8 cellular contexts compared by ENCODE assay signal in the genomic region with DNA sequence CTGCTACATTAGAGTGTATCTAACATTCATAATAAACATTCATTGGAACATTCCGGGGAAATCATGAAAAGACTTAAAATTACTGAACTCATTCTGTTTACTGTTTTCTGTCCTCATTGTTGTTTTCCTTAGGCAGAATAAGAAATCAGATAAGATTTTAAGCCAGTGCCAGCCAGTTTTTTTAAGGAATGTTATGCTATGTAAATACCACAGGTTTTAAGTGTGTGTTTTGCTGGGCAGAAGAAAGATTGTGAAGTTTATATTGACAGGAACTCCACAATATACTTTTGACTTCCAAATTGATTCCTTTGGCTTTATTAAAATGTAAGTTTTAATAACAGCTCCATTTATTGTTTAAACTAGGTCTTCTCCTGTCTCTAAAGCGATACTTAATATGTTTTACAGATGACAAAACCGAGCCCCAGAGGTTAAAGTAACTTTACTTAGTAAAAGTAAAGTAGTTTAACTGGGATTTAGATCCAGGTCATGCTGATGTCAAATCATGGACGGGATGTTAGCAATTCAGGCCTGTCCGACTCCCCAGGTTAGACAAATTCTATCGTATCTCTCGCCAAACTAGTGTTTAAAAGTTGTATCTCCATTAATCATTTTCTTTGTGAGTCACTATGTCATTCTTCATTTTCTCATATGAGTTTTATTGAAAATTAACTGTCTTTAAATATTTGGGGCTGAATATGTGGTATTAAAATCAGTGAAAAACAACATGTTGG. TPM values are rescaled to one million over a fixed set of nuclear protein-coding genes. Genes with fewer than 3 reads are reported as not detected.
A peak's percentile ranks its signal among the peaks of the same experiment; 100 is the strongest.
DNase-seq lines count a peak whose midpoint lies in the region; ATAC-seq and TF ChIP-seq lines count a peak whose summit lies in the region.

No MANE protein-coding gene starts in this region.

- H3K36me3 ChIP-seq in CD8-positive, alpha-beta T cell (ENCODE audit: insufficient read depth, low read length), result no peaks in the 10 kb centered on the region
- H3K36me3 ChIP-seq in OCI-LY3 (replicated peaks; ENCODE audit: low read depth, low read length) (peaks cover 2% of the 10 kb centered on the region), neural cell (ENCODE audit: insufficient read depth, low read length) (no peaks in the 10 kb centered on the region)
- H3K36me3 ChIP-seq in effector memory CD4-positive, alpha-beta T cell (ENCODE audit: control insufficient read depth, insufficient read depth, low read length), result no peaks in the 10 kb centered on the region

- H2AFZ ChIP-seq in OCI-LY3 (ENCODE audit: low read depth, low read length), result no peak overlapping the region
- no peak overlapping the region for H2AFZ ChIP-seq in neural cell (ENCODE audit: low read depth, low read length)

- H3K4me3 Mint-ChIP-seq in CD8-positive, alpha-beta T cell, result peak overlapping the region; percentile 99

- no peaks in the 10 kb centered on the region for H3K9me2 ChIP-seq in neural cell (ENCODE audit: insufficient read depth, low read length)

- H3K4me2 ChIP-seq in OCI-LY3 (ENCODE audit: low read length) (peak overlapping the region; percentile 94), neural cell (ENCODE audit: low read length) (peak overlapping the region; percentile 53)

- TF ChIP-seq CTCF in CD8-positive, alpha-beta T cell (IDR thresholded peaks at IDR 0.05), result no peak
- TF ChIP-seq CTCF in OCI-LY3 (IDR thresholded peaks at IDR 0.05; ENCODE audit: low read depth, low read length) (no peak), neural cell (IDR thresholded peaks at IDR 0.05; ENCODE audit: poor library complexity, severe bottlenecking) (no peak)

- H3K27ac Mint-ChIP-seq in CD8-positive, alpha-beta T cell, result no peak overlapping the region

- peaks cover 68% of the 10 kb centered on the region for H3K79me2 ChIP-seq in OCI-LY3 (ENCODE audit: low read length)
- peaks cover 47% of the 10 kb centered on the region for H3K79me2 ChIP-seq in neural cell (replicated peaks; ENCODE audit: insufficient read depth, low read length)

- no peaks in the 10 kb centered on the region for H3K27me3 Mint-ChIP-seq in CD8-positive, alpha-beta T cell (ENCODE audit: low read depth)

- intact Hi-C loops in CD8-positive, alpha-beta T cell (cut with DNase I, micrococcal nuclease), result loop anchor here (5.0 to 10.0 kb wide), 5 partner anchors 180 to 815 kb away; a partner anchor contains a TSS

- peaks cover 10% of the 10 kb centered on the region for H3K36me3 Mint-ChIP-seq in CD8-positive, alpha-beta T cell

- CTCF ChIA-PET in CD8-positive, alpha-beta T cell (lab: Charles Lee), result no interaction called here

- POLR2A ChIA-PET in CD8-positive, alpha-beta T cell (lab: Charles Lee), result interaction anchor here (1.1 kb wide), 1 partner anchor 15 kb away, joined by 4 read pairs; no protein-coding TSS in a partner anchor

- peaks cover 23% of the 10 kb centered on the region for H3K4me1 ChIP-seq in CD8-positive, alpha-beta T cell (ENCODE audit: insufficient read depth, low read length)
- H3K4me1 ChIP-seq in OCI-LY3 (ENCODE audit: low read length), result peaks cover 14% of the 10 kb centered on the region
- H3K4me1 ChIP-seq in effector memory CD4-positive, alpha-beta T cell (ENCODE audit: control insufficient read depth, insufficient read depth, low read length, poor library complexity, severe bottlenecking), result peaks cover 7% of the 10 kb centered on the region

- H3K9ac ChIP-seq in OCI-LY3 (ENCODE audit: low read length) (peak overlapping the region; percentile 93), neural cell (ENCODE audit: low read length) (peak overlapping the region; percentile 77)

- TF ChIP-seq RAD21 in neural cell (conservative IDR thresholded peaks at IDR 0.05), result no peak

- no peak for TF ChIP-seq EP300 in neural cell (conservative IDR thresholded peaks at IDR 0.05; ENCODE audit: poor library complexity, severe bottlenecking)

- no peaks in the 10 kb centered on the region for H3K9me3 ChIP-seq in CD8-positive, alpha-beta T cell (ENCODE audit: low read length)
- H3K9me3 ChIP-seq in OCI-LY3 (ENCODE audit: insufficient read depth, low read length), result no peaks in the 10 kb centered on the region
- no peaks in the 10 kb centered on the region for H3K9me3 ChIP-seq in effector memory CD4-positive, alpha-beta T cell (ENCODE audit: control insufficient read depth, low read length)
- H3K9me3 ChIP-seq in neural cell (ENCODE audit: low read length), result no peaks in the 10 kb centered on the region

- H4K20me1 ChIP-seq in OCI-LY3 (ENCODE audit: insufficient read depth, low read length) (peaks cover 13% of the 10 kb centered on the region), neural cell (ENCODE audit: insufficient read depth) (no peaks in the 10 kb centered on the region)

- no peaks in the 10 kb centered on the region for H3K9me3 Mint-ChIP-seq in CD8-positive, alpha-beta T cell

- no peak for ATAC-seq in CD8-positive, alpha-beta T cell
- no peak for ATAC-seq in GM18873 (IDR thresholded peaks at IDR 0.05; ENCODE audit: low FRiP score, unreplicated experiment)

- no peaks in the 10 kb centered on the region for H3K27me3 ChIP-seq in CD8-positive, alpha-beta T cell (ENCODE audit: insufficient read depth, low read length)
- H3K27me3 ChIP-seq in OCI-LY3 (ENCODE audit: low read depth, low read length), result no peaks in the 10 kb centered on the region
- H3K27me3 ChIP-seq in effector memory CD4-positive, alpha-beta T cell (replicated peaks; ENCODE audit: control insufficient read depth, insufficient read depth, low read length, poor library complexity, severe bottlenecking), result no peaks in the 10 kb centered on the region
- H3K27me3 ChIP-seq in neural cell (ENCODE audit: insufficient read depth, low read depth, low read length), result no peaks in the 10 kb centered on the region

- no peak overlapping the region for H3K4me3 ChIP-seq in CD8-positive, alpha-beta T cell (ENCODE audit: low read depth, low read length)
- H3K4me3 ChIP-seq in OCI-LY3 (ENCODE audit: low read length) (peak overlapping the region; percentile 95), neural cell (ENCODE audit: low read length) (peak overlapping the region; percentile 96)
- peak overlapping the region; percentile 76 for H3K4me3 ChIP-seq in effector memory CD4-positive, alpha-beta T cell (ENCODE audit: insufficient read depth, low read depth, low read length, poor library complexity, severe bottlenecking)

- peaks cover 2% of the 10 kb centered on the region for H3F3A ChIP-seq in neural cell (ENCODE audit: insufficient read depth, low read length, poor library complexity, severe bottlenecking)

- H3K4me1 Mint-ChIP-seq in CD8-positive, alpha-beta T cell (ENCODE audit: low read depth), result peaks cover 38% of the 10 kb centered on the region

- DNase-seq in CD8-positive, alpha-beta T cell, result no peak
- DNase-seq in effector memory CD4-positive, alpha-beta T cell, result no peak
- DNase-seq in NCI-H2171 (lab: John Stamatoyannopoulos, UW) (no peak), NCI-H1048 (lab: John Stamatoyannopoulos, UW) (no peak), NCI-H1930 (lab: John Stamatoyannopoulos, UW) (no peak)

- H3K27ac ChIP-seq in CD8-positive, alpha-beta T cell (ENCODE audit: low read depth, low read length), result no peak overlapping the region
- peak overlapping the region; percentile 63 for H3K27ac ChIP-seq in OCI-LY3 (ENCODE audit: low read length)
- H3K27ac ChIP-seq in effector memory CD4-positive, alpha-beta T cell (ENCODE audit: insufficient read depth, low read length, poor library complexity, severe bottlenecking), result no peak overlapping the region
- H3K27ac ChIP-seq in neural cell (ENCODE audit: low read length), result no peak overlapping the region

TF ChIP-seq in neural cell, 6 proteins besides CTCF, POLR2A, EP300 and RAD21:
- no peak for TF ChIP-seq EZH2 (IDR thresholded peaks at IDR 0.05; ENCODE audit: borderline replicate concordance, insufficient read depth, low read length, poor library complexity, severe bottlenecking)
- no peak for TF ChIP-seq TAF1 (IDR thresholded peaks at IDR 0.05; ENCODE audit: low read depth)
- TF ChIP-seq SMC3 (conservative IDR thresholded peaks at IDR 0.05; ENCODE audit: poor library complexity), result no peak
- TF ChIP-seq, protein P1, sequence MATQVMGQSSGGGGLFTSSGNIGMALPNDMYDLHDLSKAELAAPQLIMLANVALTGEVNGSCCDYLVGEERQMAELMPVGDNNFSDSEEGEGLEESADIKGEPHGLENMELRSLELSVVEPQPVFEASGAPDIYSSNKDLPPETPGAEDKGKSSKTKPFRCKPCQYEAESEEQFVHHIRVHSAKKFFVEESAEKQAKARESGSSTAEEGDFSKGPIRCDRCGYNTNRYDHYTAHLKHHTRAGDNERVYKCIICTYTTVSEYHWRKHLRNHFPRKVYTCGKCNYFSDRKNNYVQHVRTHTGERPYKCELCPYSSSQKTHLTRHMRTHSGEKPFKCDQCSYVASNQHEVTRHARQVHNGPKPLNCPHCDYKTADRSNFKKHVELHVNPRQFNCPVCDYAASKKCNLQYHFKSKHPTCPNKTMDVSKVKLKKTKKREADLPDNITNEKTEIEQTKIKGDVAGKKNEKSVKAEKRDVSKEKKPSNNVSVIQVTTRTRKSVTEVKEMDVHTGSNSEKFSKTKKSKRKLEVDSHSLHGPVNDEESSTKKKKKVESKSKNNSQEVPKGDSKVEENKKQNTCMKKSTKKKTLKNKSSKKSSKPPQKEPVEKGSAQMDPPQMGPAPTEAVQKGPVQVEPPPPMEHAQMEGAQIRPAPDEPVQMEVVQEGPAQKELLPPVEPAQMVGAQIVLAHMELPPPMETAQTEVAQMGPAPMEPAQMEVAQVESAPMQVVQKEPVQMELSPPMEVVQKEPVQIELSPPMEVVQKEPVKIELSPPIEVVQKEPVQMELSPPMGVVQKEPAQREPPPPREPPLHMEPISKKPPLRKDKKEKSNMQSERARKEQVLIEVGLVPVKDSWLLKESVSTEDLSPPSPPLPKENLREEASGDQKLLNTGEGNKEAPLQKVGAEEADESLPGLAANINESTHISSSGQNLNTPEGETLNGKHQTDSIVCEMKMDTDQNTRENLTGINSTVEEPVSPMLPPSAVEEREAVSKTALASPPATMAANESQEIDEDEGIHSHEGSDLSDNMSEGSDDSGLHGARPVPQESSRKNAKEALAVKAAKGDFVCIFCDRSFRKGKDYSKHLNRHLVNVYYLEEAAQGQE (IDR thresholded peaks at IDR 0.05; ENCODE audit: borderline replicate concordance), result no peak
- TF ChIP-seq MXI1 (conservative IDR thresholded peaks at IDR 0.05; ENCODE audit: poor library complexity, severe bottlenecking), result no peak
- no peak for TF ChIP-seq POLR2AphosphoS5 (IDR thresholded peaks at IDR 0.05)

RNA-seq across cellular contexts. Expression of a gene that starts 1.8 kb away (rescaled TPM):
- total RNA-seq in CD8-positive, alpha-beta T cell, result 10 to 100 TPM; 20.1 to 22.3 TPM
- polyA plus RNA-seq in neural cell, result 14.2 and 17.8 TPM in 2 replicates
- polyA minus RNA-seq in neural cell, result 64.3 and 79.9 TPM in 2 replicates

RNA-seq across cellular contexts. Expression of a gene that starts 6.0 kb away (rescaled TPM):
- not detected for total RNA-seq in CD8-positive, alpha-beta T cell
- polyA plus RNA-seq in neural cell, result not detected in 2 replicates
- polyA minus RNA-seq in neural cell, result not detected in 2 replicates
